Comparison of ENCODE assay signal across 8 cellular contexts in the genomic region with DNA sequence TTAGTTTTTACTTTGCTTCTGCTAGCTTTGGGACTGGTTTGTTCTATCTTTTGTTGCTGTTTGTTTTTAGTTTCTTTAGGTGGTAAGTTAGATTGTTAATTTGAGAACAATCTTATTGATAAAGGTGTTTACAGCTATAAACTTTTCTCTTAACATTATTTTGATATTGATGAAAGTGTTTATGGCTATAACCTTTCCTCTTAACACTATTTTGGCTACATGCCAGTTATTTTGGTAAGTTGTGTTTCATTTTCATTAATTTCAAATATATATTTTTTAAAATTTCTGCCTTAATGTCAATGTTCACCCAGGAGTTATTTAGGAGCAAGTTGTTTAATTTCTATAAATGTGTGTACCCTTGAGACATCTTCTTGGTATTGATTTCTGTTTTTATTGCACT.
"Had no signal": no experiment of that assay in that cellular context is flagged by ENCODE, and none has a peak within 500 bp of the region (broad histone marks: within the 10 kb centered on the region; RNA-seq: fewer than 3 reads in every experiment).

No MANE protein-coding gene starts in this region.

- FAIRE-seq: G401.6, GM12878, GM12891, GM12892, GM18507, GM19239 had no signal

- H3K4me3 ChIP-seq: GM12878 had no signal

- ATAC-seq: GM12878 had no signal

- DNase-seq: GDM1, GF-D8 had no signal
